Comparison of ENCODE assay signal across 22 cellular contexts in genomic region chr5:18992264-18992663, GRCh38.
"Had no signal": no experiment of that assay in that cellular context is flagged by ENCODE, and none has a peak within 500 bp of the region (broad histone marks: within the 10 kb centered on the region; RNA-seq: fewer than 3 reads in every experiment).

No MANE protein-coding gene starts in this region.

- DNase-seq: cortex of kidney; foreskin fibroblast; gastrocnemius medialis; head of caudate nucleus; kidney; naive B cell; nucleus accumbens; stimulated activated CD4-positive, alpha-beta T cell treated with anti-CD3 and anti-CD28 coated beads, Interleukin-12 subunit alpha, Interleukin-12 subunit beta, amount 100 ng/mL, for 4 hours; stimulated activated CD4-positive, alpha-beta T cell treated with anti-CD3 and anti-CD28 coated beads, Interleukin-1b, Interleukin-23, amount 100 ng/mL, for 48 hours; stimulated activated CD4-positive, alpha-beta T cell treated with anti-CD3 and anti-CD28 coated beads, Interleukin-4, amount 100 ng/mL, for 1 hour; stimulated activated CD8-positive, alpha-beta memory T cell treated with anti-CD3 and anti-CD28 coated beads, Interleukin-4, amount 100 ng/mL, for 48 hours; stimulated activated naive CD4-positive, alpha-beta T cell; stimulated activated naive CD8-positive, alpha-beta T cell treated with anti-CD3 and anti-CD28 coated beads, Interleukin-15, amount 100 ng/mL, for 72 hours; thyroid gland had no signal

- ATAC-seq: esophagus mucosa; gastrocnemius medialis; left lobe of liver; sciatic nerve; stimulated activated naive CD8-positive, alpha-beta T cell treated with anti-CD3 and anti-CD28 coated beads, Interleukin-15, amount 100 ng/mL, for 72 hours had no signal

- H3K27ac ChIP-seq: epithelial cell of prostate, gastrocnemius medialis, prostate gland, right atrium auricular region, thyroid gland had no signal

- H3K4me3 ChIP-seq: gastrocnemius medialis, lung, prostate gland, right atrium auricular region, smooth muscle cell, thyroid gland had no signal

- H3K9me3 ChIP-seq: gastrocnemius medialis, prostate gland, right atrium auricular region, thyroid gland had no signal

- H3K4me1 ChIP-seq: gastrocnemius medialis, prostate gland, right atrium auricular region, thyroid gland had no signal

- H3K27me3 ChIP-seq: gastrocnemius medialis, right atrium auricular region, thyroid gland had no signal

- H3K36me3 ChIP-seq: gastrocnemius medialis, prostate gland, right atrium auricular region, thyroid gland had no signal

- H3K4me2 ChIP-seq: smooth muscle cell had no signal
